ENCODE assay signal across 14 cellular contexts in genomic region chr7:55554055-55554454, GRCh38. TPM values are rescaled to one million over a fixed set of nuclear protein-coding genes. Genes with fewer than 3 reads are reported as not detected.
A peak's percentile ranks its signal among the peaks of the same experiment; 100 is the strongest.
DNase-seq lines count a peak whose midpoint lies in the region; ATAC-seq, FAIRE-seq and TF ChIP-seq lines count a peak whose summit lies in the region.
"Had no signal": no experiment of that assay in that cellular context is flagged by ENCODE, and none has a peak within 500 bp of the region (broad histone marks: within the 10 kb centered on the region; RNA-seq: fewer than 3 reads in every experiment).

No MANE protein-coding gene starts in this region.

- ATAC-seq in GM23338: no peak
- no peak for ATAC-seq in natural killer cell
- ATAC-seq in lower lobe of right lung: no peak
- ATAC-seq in GM19455 (IDR thresholded peaks at IDR 0.05; ENCODE audit: unreplicated experiment): no peak
- ATAC-seq: activated CD8-positive, alpha-beta T cell treated with anti-CD3 and anti-CD28 coated beads for 36 hours; body of pancreas had no signal

- no peaks in the 10 kb centered on the region for H3F3A ChIP-seq in GM23338 (replicated peaks; ENCODE audit: low read depth)

- H3K27me3 ChIP-seq in GM23338 (ENCODE audit: insufficient read depth) (no peaks in the 10 kb centered on the region), astrocyte (ENCODE audit: insufficient read depth, low read length) (no peaks in the 10 kb centered on the region), lower lobe of right lung (ENCODE audit: low read depth) (no peaks in the 10 kb centered on the region)
- H3K27me3 ChIP-seq: body of pancreas had no signal

- H3K36me3 ChIP-seq in GM23338 (ENCODE audit: insufficient read depth) (no peaks in the 10 kb centered on the region; the same call in 1 of the 2 replicates), astrocyte (ENCODE audit: insufficient read depth, low read length) (no peaks in the 10 kb centered on the region), lower lobe of right lung (no peaks in the 10 kb centered on the region)

- H3K9me2 ChIP-seq in GM23338 (ENCODE audit: insufficient read depth): no peaks in the 10 kb centered on the region

- H3K4me1 ChIP-seq in GM23338 (ENCODE audit: insufficient read depth) (peaks cover 84% of the 10 kb centered on the region), astrocyte (ENCODE audit: insufficient read depth, low read length) (peaks cover 38% of the 10 kb centered on the region), lower lobe of right lung (peaks cover 24% of the 10 kb centered on the region)

- H3K27ac Mint-ChIP-seq in GM23338 (no peak overlapping the region), astrocyte (ENCODE audit: unreplicated experiment) (no peak overlapping the region), natural killer cell (peak overlapping the region; percentile 39 to 72)
- H3K27ac Mint-ChIP-seq: activated CD8-positive, alpha-beta T cell treated with anti-CD3 and anti-CD28 coated beads for 36 hours had no signal

- H3K9me3 ChIP-seq in astrocyte (ENCODE audit: insufficient read depth, low read depth, low read length): no peaks in the 10 kb centered on the region
- H3K9me3 ChIP-seq in lower lobe of right lung: no peaks in the 10 kb centered on the region
- H3K9me3 ChIP-seq: body of pancreas had no signal

- no peaks in the 10 kb centered on the region for H3K9me3 Mint-ChIP-seq in GM23338
- no peaks in the 10 kb centered on the region for H3K9me3 Mint-ChIP-seq in astrocyte (ENCODE audit: unreplicated experiment)
- no peaks in the 10 kb centered on the region for H3K9me3 Mint-ChIP-seq in natural killer cell
- H3K9me3 Mint-ChIP-seq: activated CD8-positive, alpha-beta T cell treated with anti-CD3 and anti-CD28 coated beads for 36 hours had no signal

- H3K27ac ChIP-seq in C4-2B (peak overlapping the region; percentile 10; the same call in 1 of the 2 replicates), GM23338 (ENCODE audit: low read depth) (no peak overlapping the region), astrocyte (ENCODE audit: low read depth, low read length) (no peak overlapping the region), lower lobe of right lung (no peak overlapping the region)
- H3K27ac ChIP-seq: body of pancreas had no signal

- H3K36me3 Mint-ChIP-seq in GM23338 (ENCODE audit: low read depth): peaks cover 5% of the 10 kb centered on the region; the same call in 1 of the 3 replicates
- peaks cover 16% of the 10 kb centered on the region for H3K36me3 Mint-ChIP-seq in astrocyte (ENCODE audit: low read depth, unreplicated experiment)
- H3K36me3 Mint-ChIP-seq in natural killer cell: no peaks in the 10 kb centered on the region

- 0 out of 3 replicates have a peak overlapping the region, but pooled peaks have one; percentile 50 for H3K4me3 Mint-ChIP-seq in GM23338
- H3K4me3 Mint-ChIP-seq in astrocyte (ENCODE audit: unreplicated experiment): no peak overlapping the region
- H3K4me3 Mint-ChIP-seq in natural killer cell: no peak overlapping the region
- H3K4me3 Mint-ChIP-seq: activated CD8-positive, alpha-beta T cell treated with anti-CD3 and anti-CD28 coated beads for 36 hours had no signal

- H3K4me1 Mint-ChIP-seq in GM23338 (peaks cover 90% of the 10 kb centered on the region), astrocyte (ENCODE audit: low read depth, unreplicated experiment) (peaks cover 57% of the 10 kb centered on the region), natural killer cell (peaks cover 95 to 97% of the 10 kb centered on the region in 2 donors)

- H2AFZ ChIP-seq in GM23338: no peak overlapping the region
- H2AFZ ChIP-seq in astrocyte (ENCODE audit: low read depth, low read length): no peak overlapping the region

- intact Hi-C loops in natural killer cell (cut with micrococcal nuclease) (no loop called here), lower lobe of right lung (cut with DNase I) (no loop called here)

- TF ChIP-seq CTCF in C4-2B (conservative IDR thresholded peaks at IDR 0.05): no peak
- TF ChIP-seq CTCF in GM23338 (conservative IDR thresholded peaks at IDR 0.05; ENCODE audit: low read depth in 2 of 2): no peak
- TF ChIP-seq CTCF in astrocyte (IDR thresholded peaks at IDR 0.05; ENCODE audit: insufficient read depth, low read depth, low read length): no peak
- no peak for TF ChIP-seq CTCF in natural killer cell (IDR thresholded peaks at IDR 0.05)
- no peak for TF ChIP-seq CTCF in lower lobe of right lung (IDR thresholded peaks at IDR 0.05)

- H3K79me2 ChIP-seq in GM23338 (replicated peaks; ENCODE audit: insufficient read depth): peaks cover 96% of the 10 kb centered on the region
- peaks cover 98% of the 10 kb centered on the region for H3K79me2 ChIP-seq in astrocyte (ENCODE audit: insufficient read depth, low read length)

- no peak overlapping the region; the same call in 1 of the 2 replicates for H3K4me3 ChIP-seq in GM23338
- H3K4me3 ChIP-seq in astrocyte (ENCODE audit: insufficient read depth, low read depth, low read length): no peak overlapping the region
- no peak overlapping the region for H3K4me3 ChIP-seq in lower lobe of right lung
- H3K4me3 ChIP-seq: body of pancreas had no signal

- no peak for FAIRE-seq in astrocyte (lab: Jason Lieb, UNC)

- H3K27me3 Mint-ChIP-seq in GM23338 (ENCODE audit: insufficient read depth, low read depth, poor library complexity) (peaks cover 16% of the 10 kb centered on the region), astrocyte (ENCODE audit: low read depth, unreplicated experiment) (no peaks in the 10 kb centered on the region), natural killer cell (ENCODE audit: low read depth in 2 of 2) (no peaks in the 10 kb centered on the region)
- H3K27me3 Mint-ChIP-seq: activated CD8-positive, alpha-beta T cell treated with anti-CD3 and anti-CD28 coated beads for 36 hours had no signal

- no peak for DNase-seq in GM23338 (ENCODE audit: low spot score)
- no peak for DNase-seq in astrocyte (ENCODE audit: low read depth)
- no peak for DNase-seq in natural killer cell
- no peak for DNase-seq in DMS153 (lab: John Stamatoyannopoulos, UW)
- no peak for DNase-seq in NOMO-1 treated with DMSO at 0.1 percent for 48 hours (lab: John Stamatoyannopoulos, UW; ENCODE audit: unreplicated experiment)
- DNase-seq in lower lobe of right lung: no peak
- DNase-seq: activated CD8-positive, alpha-beta T cell treated with anti-CD3 and anti-CD28 coated beads for 36 hours; body of pancreas; effector CD8-positive, alpha-beta T cell; NCI-H1436 treated with DMSO at 0.1 percent for 48 hours; NCI-H345; stimulated activated CD4-positive, alpha-beta T cell treated with anti-CD3 and anti-CD28 coated beads, Interleukin-15, amount 100 ng/mL, for 24 hours had no signal

- H3K4me2 ChIP-seq in GM23338 (peak overlapping the region; percentile 73), astrocyte (ENCODE audit: low read length) (peak overlapping the region; percentile 19)

- peak overlapping the region; percentile 15 for H3K9ac ChIP-seq in astrocyte (ENCODE audit: low read length)

- H4K20me1 ChIP-seq in GM23338 (replicated peaks; ENCODE audit: insufficient read depth) (peaks cover 36% of the 10 kb centered on the region), astrocyte (ENCODE audit: insufficient read depth, low read length) (peaks cover 99% of the 10 kb centered on the region)

TF ChIP-seq in GM23338, 12 proteins besides CTCF, POLR2A, EP300 and RAD21 (continues in another document):
- no peak for TF ChIP-seq POLR2AphosphoS5 (IDR thresholded peaks at IDR 0.05; ENCODE audit: low read depth)
- TF ChIP-seq ETS1 (IDR thresholded peaks at IDR 0.05): no peak

RNA-seq across cellular contexts. Expression of gene VOPP1, which starts 18.2 kb away (rescaled TPM):
- 71.0 and 73.7 TPM in 2 replicates for total RNA-seq in GM23338 (2014; rRNA removed; shearing (Covaris generic))
- polyA plus RNA-seq in GM23338 (2016; fragmentation: Nextera tagmentation; extraction: Ambion mirVana): 26.2 and 28.2 TPM in 2 replicates
- total RNA-seq in astrocyte: 111 and 133 TPM in 2 replicates
- 100 to 1,000 TPM in 2 of 3 donors, 10 to 100 TPM in 1; 79.3 to 115 (median 110) TPM for total RNA-seq in natural killer cell
- 66.2 TPM for total RNA-seq in lower lobe of right lung

Comparison
In these comparisons a context has a peak if more than half of its experiments do, and no peak if none do; other contexts are left out.
1. H3K27ac Mint-ChIP-seq: peak in natural killer cell (2 of 2); none in GM23338 (single experiment) and astrocyte (single experiment).